In the genomic region with DNA sequence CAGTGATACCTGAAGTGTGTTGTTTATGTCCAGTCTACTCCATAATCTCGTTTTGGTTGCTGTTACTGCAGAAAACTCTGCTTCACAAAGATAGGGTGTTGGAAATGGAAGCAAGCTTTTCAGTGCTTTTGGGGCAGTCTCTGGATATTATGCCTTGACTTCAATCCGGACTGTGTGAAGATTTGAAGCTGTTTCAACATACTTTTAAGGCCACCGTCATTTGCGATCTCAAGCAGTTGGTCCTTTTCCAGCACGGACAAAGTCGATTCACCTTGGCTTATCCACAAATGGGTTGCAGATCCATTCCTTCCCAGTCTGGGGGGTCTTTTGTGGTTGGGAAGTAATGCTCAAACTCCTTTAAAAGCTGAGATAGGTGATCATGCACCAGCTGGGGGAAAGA, we compare ENCODE assay signal across 32 cellular contexts. TPM values are rescaled to one million over a fixed set of nuclear protein-coding genes. Genes with fewer than 3 reads are reported as not detected.
"Had no signal": no experiment of that assay in that cellular context is flagged by ENCODE, and none has a peak within 500 bp of the region (broad histone marks: within the 10 kb centered on the region; RNA-seq: fewer than 3 reads in every experiment).

No MANE protein-coding gene starts in this region.

- H3K9me3 ChIP-seq: adrenal gland, ascending aorta, breast epithelium had no signal

- H3K27me3 ChIP-seq: adrenal gland, ascending aorta, brain microvascular endothelial cell, breast epithelium, cardiac muscle cell had no signal

- H3K4me1 ChIP-seq: adrenal gland, ascending aorta, breast epithelium had no signal

- DNase-seq: activated effector memory CD4-positive, alpha-beta T cell treated with anti-CD3 and anti-CD28 coated beads, Interleukin-2, amount 50 U/mL, for 16 hours; activated effector memory CD4-positive, alpha-beta T cell treated with Interleukin-2 at 50 U/mL for 16 hours; activated gamma-delta T cell; activated gamma-delta T cell treated with Interleukin-2 at 50 U/mL for 16 hours; activated naive CD4-positive, alpha-beta T cell; activated naive CD4-positive, alpha-beta T cell treated with anti-CD3 and anti-CD28 coated beads for 36 hours; activated naive CD4-positive, alpha-beta T cell treated with anti-CD3 and anti-CD28 coated beads, Interleukin-2, amount 10 ng/mL, durations not matched to agents 7 days and 5 days; activated naive CD4-positive, alpha-beta T cell treated with anti-CD3 and anti-CD28 coated beads, Interleukin-2, amount 50 U/mL, for 16 hours; activated naive CD4-positive, alpha-beta T cell treated with Interleukin-2 at 50 U/mL for 16 hours; activated naive CD8-positive, alpha-beta T cell treated with anti-CD3 and anti-CD28 coated beads for 36 hours; activated naive CD8-positive, alpha-beta T cell treated with anti-CD3 and anti-CD28 coated beads, Interleukin-2, amount 10 ng/mL, durations not matched to agents 7 days and 5 days; activated naive CD8-positive, alpha-beta T cell treated with anti-CD3 and anti-CD28 coated beads, Interleukin-2, amount 50 U/mL, for 24 hours; activated T-cell treated with anti-CD3 and anti-CD28 coated beads, Interleukin-2, amount 50 U/mL, for 1 hour; activated T-cell treated with anti-CD3 and anti-CD28 coated beads, Interleukin-2, amount 50 U/mL, for 24 hours; activated T-cell treated with anti-CD3 and anti-CD28 coated beads, Interleukin-2, amount 50 U/mL, for 4 hours; activated T-cell treated with anti-CD3 and anti-CD28 coated beads, Interleukin-2, amount 50 U/mL, for 48 hours; activated T-cell treated with anti-CD3 and anti-CD28 coated beads, Interleukin-2, amount 50 U/mL, for 72 hours; adrenal gland; amniotic stem cell; amygdala; anterior cingulate cortex; aorta; brain microvascular endothelial cell; central memory CD4-positive, alpha-beta T cell; cerebellar nuclear complex had no signal

- H3K4me3 ChIP-seq: adrenal gland, ascending aorta, breast epithelium, cardiac muscle cell had no signal

- H3K27ac ChIP-seq: adrenal gland, ascending aorta, brain microvascular endothelial cell, breast epithelium, cardiac muscle cell had no signal

- H3K36me3 ChIP-seq: adrenal gland, ascending aorta, brain microvascular endothelial cell, breast epithelium, cardiac muscle cell had no signal

- FAIRE-seq: astrocyte, bronchial epithelial cell had no signal

- ATAC-seq: activated naive CD4-positive, alpha-beta T cell treated with anti-CD3 and anti-CD28 coated beads, Interleukin-2, amount 50 U/mL, for 72 hours; activated naive CD8-positive, alpha-beta T cell treated with anti-CD3 and anti-CD28 coated beads, Interleukin-2, amount 50 U/mL, for 24 hours; activated T-cell treated with anti-CD3 and anti-CD28 coated beads, Interleukin-2, amount 50 U/mL, for 4 hours; activated T-cell treated with anti-CD3 and anti-CD28 coated beads, Interleukin-2, amount 50 U/mL, for 72 hours; activated T-helper 17 cell treated with anti-CD3 and anti-CD28 coated beads, Interleukin-2, amount 50 U/mL, for 72 hours had no signal

RNA-seq across cellular contexts. Expression of gene RBKS, which starts 20.4 kb away (rescaled TPM):
- total RNA-seq: ascending aorta had no signal
